15 cellular contexts compared by ENCODE assay signal in the genomic region with DNA sequence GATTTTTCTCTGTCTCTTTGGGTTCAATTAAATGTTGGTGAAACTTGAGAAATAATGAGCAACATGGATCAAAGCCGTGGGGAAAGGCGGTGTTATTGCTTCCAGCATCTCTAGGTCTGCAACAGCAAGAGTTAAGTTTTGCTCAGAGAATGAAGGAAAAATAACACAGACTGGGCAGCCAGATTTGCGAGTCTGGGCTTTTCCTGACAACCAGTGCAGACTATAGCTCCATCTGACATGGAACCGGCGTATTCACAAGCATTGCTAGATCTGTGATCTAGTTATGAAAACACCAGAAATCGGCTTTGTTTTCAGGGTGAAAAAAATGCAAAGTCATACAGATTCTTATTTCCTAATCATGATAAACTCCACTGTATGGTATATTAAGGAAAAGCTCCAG.
"Had no signal": no experiment of that assay in that cellular context is flagged by ENCODE, and none has a peak within 500 bp of the region (broad histone marks: within the 10 kb centered on the region; RNA-seq: fewer than 3 reads in every experiment).

No MANE protein-coding gene starts in this region.

- H3K4me1 Mint-ChIP-seq: activated naive CD4-positive, alpha-beta T cell treated with anti-CD3 and anti-CD28 coated beads, Interleukin-2, amount 10 ng/mL, durations not matched to agents 7 days and 5 days had no signal

- H3K9me3 ChIP-seq: adrenal gland, gastrocnemius medialis, left ventricle myocardium inferior, stomach, vagina had no signal

- H3K27ac Mint-ChIP-seq: activated naive CD4-positive, alpha-beta T cell treated with anti-CD3 and anti-CD28 coated beads, Interleukin-2, amount 10 ng/mL, durations not matched to agents 7 days and 5 days; activated T-helper 17 cell treated with anti-CD3 and anti-CD28 coated beads, Interleukin-2, amount 50 U/mL, for 72 hours; memory B cell; neural progenitor cell had no signal

- H3K36me3 Mint-ChIP-seq: activated naive CD4-positive, alpha-beta T cell treated with anti-CD3 and anti-CD28 coated beads, Interleukin-2, amount 10 ng/mL, durations not matched to agents 7 days and 5 days; neural progenitor cell had no signal

- ATAC-seq: activated T-helper 17 cell treated with anti-CD3 and anti-CD28 coated beads, Interleukin-2, amount 50 U/mL, for 72 hours; gastrocnemius medialis had no signal

- H3K4me1 ChIP-seq: neural progenitor cell, parathyroid adenoma had no signal

- H3K79me2 ChIP-seq: parathyroid adenoma had no signal

- H3K4me3 ChIP-seq: adrenal gland, gastrocnemius medialis, left ventricle myocardium inferior, neural progenitor cell, stomach, vagina had no signal

- H3K27ac ChIP-seq: adrenal gland, gastrocnemius medialis, left ventricle myocardium inferior, neural progenitor cell, parathyroid adenoma, stomach, vagina had no signal

- H2AFZ ChIP-seq: neural progenitor cell, parathyroid adenoma had no signal

- H3K4me3 Mint-ChIP-seq: activated naive CD4-positive, alpha-beta T cell treated with anti-CD3 and anti-CD28 coated beads, Interleukin-2, amount 10 ng/mL, durations not matched to agents 7 days and 5 days; activated T-helper 17 cell treated with anti-CD3 and anti-CD28 coated beads, Interleukin-2, amount 50 U/mL, for 72 hours; memory B cell; neural progenitor cell had no signal

- H3K27me3 Mint-ChIP-seq: activated naive CD4-positive, alpha-beta T cell treated with anti-CD3 and anti-CD28 coated beads, Interleukin-2, amount 10 ng/mL, durations not matched to agents 7 days and 5 days; activated T-helper 17 cell treated with anti-CD3 and anti-CD28 coated beads, Interleukin-2, amount 50 U/mL, for 72 hours; memory B cell had no signal

- H3K36me3 ChIP-seq: adrenal gland, gastrocnemius medialis, left ventricle myocardium inferior, neural progenitor cell, stomach, vagina had no signal

- H3K4me2 ChIP-seq: neural progenitor cell had no signal

- H3K9ac ChIP-seq: neural progenitor cell, parathyroid adenoma had no signal

- H3K27me3 ChIP-seq: adrenal gland, gastrocnemius medialis, neural progenitor cell, stomach, vagina had no signal

- H3K9me3 Mint-ChIP-seq: activated naive CD4-positive, alpha-beta T cell treated with anti-CD3 and anti-CD28 coated beads, Interleukin-2, amount 10 ng/mL, durations not matched to agents 7 days and 5 days; activated T-helper 17 cell treated with anti-CD3 and anti-CD28 coated beads, Interleukin-2, amount 50 U/mL, for 72 hours; memory B cell; neural progenitor cell had no signal

- FAIRE-seq: endothelial cell of umbilical vein had no signal

- DNase-seq: activated CD4-positive, alpha-beta T cell treated with anti-CD3 and anti-CD28 coated beads for 4 hours; activated naive CD4-positive, alpha-beta T cell treated with anti-CD3 and anti-CD28 coated beads, Interleukin-2, amount 10 ng/mL, durations not matched to agents 7 days and 5 days; adrenal gland; gastrocnemius medialis; islet precursor cell; left ventricle myocardium inferior; stimulated activated CD4-positive, alpha-beta T cell treated with anti-CD3 and anti-CD28 coated beads, Interleukin-4, amount 100 ng/mL, for 24 hours; stomach; T-helper 1 cell had no signal
